Comparison of ENCODE assay signal across 20 cellular contexts in genomic region chr7:60706-61105, GRCh38.
"Had no signal": no experiment of that assay in that cellular context is flagged by ENCODE, and none has a peak within 500 bp of the region (broad histone marks: within the 10 kb centered on the region; RNA-seq: fewer than 3 reads in every experiment).

No MANE protein-coding gene starts in this region.

- DNase-seq: activated CD4-positive, alpha-beta memory T cell treated with anti-CD3 and anti-CD28 coated beads for 36 hours; activated CD4-positive, alpha-beta T cell treated with anti-CD3 and anti-CD28 coated beads for 48 hours; activated gamma-delta T cell treated with Interleukin-2 at 50 U/mL for 16 hours; anterior cingulate cortex; effector memory CD4-positive, alpha-beta T cell; glutamatergic neuron; hypothalamus; naive thymus-derived CD4-positive, alpha-beta T cell; stimulated activated CD4-positive, alpha-beta T cell treated with anti-CD3 and anti-CD28 coated beads, Interleukin-1b, Interleukin-23, amount 100 ng/mL, for 48 hours had no signal

- H3K4me3 ChIP-seq: body of pancreas, cardiac muscle cell, esophagus muscularis mucosa, lung, neural progenitor cell, prostate gland, tibial nerve, vagina had no signal

- H2AFZ ChIP-seq: neural progenitor cell had no signal

- H3K4me1 ChIP-seq: body of pancreas, neural progenitor cell, prostate gland, vagina had no signal

- H3K27ac ChIP-seq: body of pancreas, cardiac muscle cell, esophagus muscularis mucosa, neural progenitor cell, prostate gland, tibial nerve, vagina had no signal

- H3K36me3 Mint-ChIP-seq: activated CD4-positive, alpha-beta memory T cell treated with anti-CD3 and anti-CD28 coated beads for 36 hours; activated naive CD4-positive, alpha-beta T cell treated with anti-CD3 and anti-CD28 coated beads, Interleukin-2, amount 50 U/mL, for 24 hours; naive thymus-derived CD4-positive, alpha-beta T cell; neural progenitor cell had no signal

- H3K4me3 Mint-ChIP-seq: activated CD4-positive, alpha-beta memory T cell treated with anti-CD3 and anti-CD28 coated beads for 36 hours; activated naive CD4-positive, alpha-beta T cell treated with anti-CD3 and anti-CD28 coated beads, Interleukin-2, amount 50 U/mL, for 24 hours; activated T-helper 1 cell treated with anti-CD3 and anti-CD28 coated beads, Interleukin-12 subunit alpha, Interleukin-12 subunit beta, Interleukin-2, Interleukin-4 antibody, amounts not matched to agents 30 ng/mL and 10 ng/mL and 1 ng/mL, durations not matched to agents 14 hours and 24 hours and 36 hours; naive thymus-derived CD4-positive, alpha-beta T cell; neural progenitor cell; stimulated activated naive CD8-positive, alpha-beta T cell treated with anti-CD3 and anti-CD28 coated beads, Interleukin-15, Interleukin-2, amounts not matched to agents 100 ng/mL and 50 ng/mL, for 24 hours had no signal

- H3K36me3 ChIP-seq: cardiac muscle cell, esophagus muscularis mucosa, neural progenitor cell, prostate gland, tibial nerve, vagina had no signal

- ATAC-seq: body of pancreas; naive thymus-derived CD4-positive, alpha-beta T cell had no signal

- H3K9me3 ChIP-seq: body of pancreas, esophagus muscularis mucosa, prostate gland, tibial nerve, vagina had no signal

- H3K4me2 ChIP-seq: neural progenitor cell had no signal

- H3K9ac ChIP-seq: neural progenitor cell had no signal

- H3K27ac Mint-ChIP-seq: activated CD4-positive, alpha-beta memory T cell treated with anti-CD3 and anti-CD28 coated beads for 36 hours; activated naive CD4-positive, alpha-beta T cell treated with anti-CD3 and anti-CD28 coated beads, Interleukin-2, amount 50 U/mL, for 24 hours; activated T-helper 1 cell treated with anti-CD3 and anti-CD28 coated beads, Interleukin-12 subunit alpha, Interleukin-12 subunit beta, Interleukin-2, Interleukin-4 antibody, amounts not matched to agents 30 ng/mL and 10 ng/mL and 1 ng/mL, durations not matched to agents 14 hours and 24 hours and 36 hours; naive thymus-derived CD4-positive, alpha-beta T cell; neural progenitor cell; stimulated activated naive CD8-positive, alpha-beta T cell treated with anti-CD3 and anti-CD28 coated beads, Interleukin-15, Interleukin-2, amounts not matched to agents 100 ng/mL and 50 ng/mL, for 24 hours had no signal

- H3K27me3 Mint-ChIP-seq: activated CD4-positive, alpha-beta memory T cell treated with anti-CD3 and anti-CD28 coated beads for 36 hours; activated naive CD4-positive, alpha-beta T cell treated with anti-CD3 and anti-CD28 coated beads, Interleukin-2, amount 50 U/mL, for 24 hours; naive thymus-derived CD4-positive, alpha-beta T cell; stimulated activated naive CD8-positive, alpha-beta T cell treated with anti-CD3 and anti-CD28 coated beads, Interleukin-15, Interleukin-2, amounts not matched to agents 100 ng/mL and 50 ng/mL, for 24 hours had no signal

- H3K4me1 Mint-ChIP-seq: activated naive CD4-positive, alpha-beta T cell treated with anti-CD3 and anti-CD28 coated beads, Interleukin-2, amount 50 U/mL, for 24 hours; naive thymus-derived CD4-positive, alpha-beta T cell had no signal

- H3K9me3 Mint-ChIP-seq: activated CD4-positive, alpha-beta memory T cell treated with anti-CD3 and anti-CD28 coated beads for 36 hours; activated naive CD4-positive, alpha-beta T cell treated with anti-CD3 and anti-CD28 coated beads, Interleukin-2, amount 50 U/mL, for 24 hours; activated T-helper 1 cell treated with anti-CD3 and anti-CD28 coated beads, Interleukin-12 subunit alpha, Interleukin-12 subunit beta, Interleukin-2, Interleukin-4 antibody, amounts not matched to agents 30 ng/mL and 10 ng/mL and 1 ng/mL, durations not matched to agents 14 hours and 24 hours and 36 hours; naive thymus-derived CD4-positive, alpha-beta T cell; neural progenitor cell; stimulated activated naive CD8-positive, alpha-beta T cell treated with anti-CD3 and anti-CD28 coated beads, Interleukin-15, Interleukin-2, amounts not matched to agents 100 ng/mL and 50 ng/mL, for 24 hours had no signal

- H3K27me3 ChIP-seq: body of pancreas, esophagus muscularis mucosa, neural progenitor cell, tibial nerve, vagina had no signal
